In the genomic region with DNA sequence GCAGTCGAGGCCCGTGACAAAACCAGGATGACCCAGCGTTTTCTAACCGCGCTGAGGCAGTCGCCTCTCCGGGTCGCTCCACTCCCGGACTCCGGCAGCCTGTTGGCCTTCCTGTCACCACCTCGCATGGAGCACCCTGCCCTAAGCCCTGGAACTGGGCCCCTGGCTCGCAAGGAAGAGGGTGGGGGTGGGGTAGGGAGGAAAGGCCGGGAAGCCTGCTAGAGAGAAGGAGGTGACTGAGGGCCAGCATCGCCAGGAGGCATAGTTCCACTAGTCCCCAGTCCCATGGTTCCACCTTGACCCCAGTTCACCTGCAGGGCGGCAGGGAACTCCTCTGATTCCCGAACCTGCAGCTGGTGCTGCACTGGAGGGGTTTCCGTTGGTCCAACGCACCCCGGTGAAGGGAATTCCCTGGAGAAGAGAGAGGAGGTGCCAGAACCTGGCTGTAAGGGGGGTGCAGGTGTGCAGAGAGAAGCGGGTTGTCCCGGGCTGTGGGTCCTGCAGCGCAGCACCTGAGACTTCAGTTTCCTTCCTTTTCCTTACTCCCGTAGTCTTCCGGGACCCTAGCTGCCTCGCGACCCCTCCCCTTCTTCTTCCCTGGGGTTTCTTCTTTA, we compare ENCODE assay signal across 20 cellular contexts. TPM values are rescaled to one million over a fixed set of nuclear protein-coding genes. Genes with fewer than 3 reads are reported as not detected.
DNase-seq lines count a peak whose midpoint lies in the region; ATAC-seq and TF ChIP-seq lines count a peak whose summit lies in the region.
"Had no signal": no experiment of that assay in that cellular context is flagged by ENCODE, and none has a peak within 500 bp of the region (broad histone marks: within the 10 kb centered on the region; RNA-seq: fewer than 3 reads in every experiment).

No MANE protein-coding gene starts in this region.

- no peak for TF ChIP-seq CTCF in GM13977 (IDR thresholded peaks at IDR 0.05; ENCODE audit: extremely low read depth, insufficient read depth, missing control alignments)
- TF ChIP-seq CTCF in WTC11 (IDR thresholded peaks at IDR 0.05) = no peak
- TF ChIP-seq CTCF in omental fat pad (IDR thresholded peaks at IDR 0.05) = no peak
- TF ChIP-seq CTCF in CD4-positive, alpha-beta T cell (IDR thresholded peaks at IDR 0.05) = no peak

- peaks cover 38% of the 10 kb centered on the region for H3K4me1 Mint-ChIP-seq in WTC11
- peaks cover 21% of the 10 kb centered on the region for H3K4me1 Mint-ChIP-seq in CD4-positive, alpha-beta T cell (ENCODE audit: low read depth)

- DNase-seq in GM13977 (ENCODE audit: low spot score) = peak; percentile 13
- peak; percentile 23 for DNase-seq in WTC11 (ENCODE audit: low spot score)
- DNase-seq in omental fat pad (ENCODE audit: low spot score) = peak; percentile 2
- DNase-seq in iPS-NIHi7 (ENCODE audit: extremely low spot score) = no peak
- DNase-seq in NCI-H774 (lab: John Stamatoyannopoulos, UW) = no peak
- DNase-seq in CD4-positive, alpha-beta T cell = no peak
- DNase-seq: BE2C; CD4-positive, CD25-positive, alpha-beta regulatory T cell; EL; NCI-H1417; NCI-H187 treated with DMSO at 0.1 percent for 48 hours; NCI-H226; NCI-H524; PC-9; SIG-M5 had no signal

- H3K9ac ChIP-seq in iPS-15b (ENCODE audit: low read depth, low read length) = no peak overlapping the region

- H3K4me3 Mint-ChIP-seq in WTC11 = peak overlapping the region; percentile 52
- H3K4me3 Mint-ChIP-seq in CD4-positive, alpha-beta T cell = no peak overlapping the region
- H3K4me3 Mint-ChIP-seq: CD4-positive, CD25-positive, alpha-beta regulatory T cell had no signal

- peaks cover 93% of the 10 kb centered on the region for H3K27me3 ChIP-seq in iPS-15b (ENCODE audit: control insufficient read depth, insufficient read depth, low read length)
- H3K27me3 ChIP-seq in CD4-positive, alpha-beta T cell (ENCODE audit: control insufficient read depth, insufficient read depth, low read length) = peaks cover 96% of the 10 kb centered on the region

- peaks cover 92% of the 10 kb centered on the region for H3K27me3 Mint-ChIP-seq in WTC11 (ENCODE audit: low read depth)
- peaks cover 95% of the 10 kb centered on the region for H3K27me3 Mint-ChIP-seq in CD4-positive, alpha-beta T cell

- H3K36me3 ChIP-seq in iPS-15b (ENCODE audit: control insufficient read depth, insufficient read depth, low read length) = no peaks in the 10 kb centered on the region
- H3K36me3 ChIP-seq: BE2C had no signal

- CTCF ChIA-PET in WTC11 (lab: Charles Lee) = interaction anchor here (0.6 to 2.2 kb wide), 11 partner anchors 11 to 827 kb away, joined by 3 to 8 read pairs (median 3); no protein-coding TSS in a partner anchor
- CTCF ChIA-PET in CD4-positive, alpha-beta T cell (lab: Charles Lee) = no interaction called here

- H3K27ac ChIP-seq in CD4-positive, alpha-beta T cell (ENCODE audit: low read depth, low read length) = no peak overlapping the region
- H3K27ac ChIP-seq: PC-9, RWPE1 had no signal

- H3K4me1 ChIP-seq in iPS-15b (ENCODE audit: control insufficient read depth, insufficient read depth, low read length) = peaks cover 11% of the 10 kb centered on the region
- H3K4me1 ChIP-seq: BE2C had no signal

- no peaks in the 10 kb centered on the region for H3K9me3 ChIP-seq in iPS-15b (ENCODE audit: control insufficient read depth, insufficient read depth, low read length)
- H3K9me3 ChIP-seq in CD4-positive, alpha-beta T cell (ENCODE audit: control insufficient read depth, low read length) = no peaks in the 10 kb centered on the region
- H3K9me3 ChIP-seq: BE2C had no signal

- no peaks in the 10 kb centered on the region for H3K36me3 Mint-ChIP-seq in WTC11
- no peaks in the 10 kb centered on the region for H3K36me3 Mint-ChIP-seq in CD4-positive, alpha-beta T cell (ENCODE audit: low read depth)
- H3K36me3 Mint-ChIP-seq: CD4-positive, CD25-positive, alpha-beta regulatory T cell had no signal

- ATAC-seq in WTC11 (peak; percentile 3; the same call in 1 of the 2 replicates), omental fat pad (ENCODE audit: low FRiP score) (no peak), GM18907 (IDR thresholded peaks at IDR 0.05; ENCODE audit: unreplicated experiment) (no peak)
- ATAC-seq in CD4-positive, alpha-beta T cell (ENCODE audit: poor library complexity) = no peak
- ATAC-seq: HepG2, SK-N-SH treated with all-trans-retinoic acid at 6 μM for 48 hours had no signal

- in situ Hi-C loops in GM13977 (cut with MboI; ENCODE audit: low pct_unique_long_range_greater_than_20kb, low sequenced_read_pairs, unreplicated experiment) = loop anchor here (10.0 to 25.0 kb wide), 2 partner anchors 634 to 822 kb away; no protein-coding TSS in a partner anchor

- POLR2A ChIA-PET in WTC11 (lab: Charles Lee) = interaction anchor here (1.2 to 1.5 kb wide), 2 partner anchors 11 kb away, joined by 4 to 7 read pairs; no protein-coding TSS in a partner anchor
- POLR2A ChIA-PET in CD4-positive, alpha-beta T cell (lab: Charles Lee) = no interaction called here

- H3K9me3 Mint-ChIP-seq in WTC11 = no peaks in the 10 kb centered on the region
- H3K9me3 Mint-ChIP-seq in CD4-positive, alpha-beta T cell = no peaks in the 10 kb centered on the region

- no peak overlapping the region for H3K27ac Mint-ChIP-seq in WTC11
- H3K27ac Mint-ChIP-seq in CD4-positive, alpha-beta T cell = no peak overlapping the region

- H3K4me3 ChIP-seq in iPS-15b (ENCODE audit: low read depth, low read length) = peak overlapping the region; percentile 54
- H3K4me3 ChIP-seq: PC-9 had no signal

- intact Hi-C loops in CD4-positive, alpha-beta T cell (cut with DNase I, micrococcal nuclease) = loop anchor here (5.0 to 10.0 kb wide), 2 partner anchors 554 to 657 kb away; no protein-coding TSS in a partner anchor

TF ChIP-seq in WTC11, 78 proteins besides CTCF, POLR2A, EP300 and RAD21:
- no peak for TF ChIP-seq AR (CRISPR knock-in tag; IDR thresholded peaks at IDR 0.05)
- TF ChIP-seq, protein P1, sequence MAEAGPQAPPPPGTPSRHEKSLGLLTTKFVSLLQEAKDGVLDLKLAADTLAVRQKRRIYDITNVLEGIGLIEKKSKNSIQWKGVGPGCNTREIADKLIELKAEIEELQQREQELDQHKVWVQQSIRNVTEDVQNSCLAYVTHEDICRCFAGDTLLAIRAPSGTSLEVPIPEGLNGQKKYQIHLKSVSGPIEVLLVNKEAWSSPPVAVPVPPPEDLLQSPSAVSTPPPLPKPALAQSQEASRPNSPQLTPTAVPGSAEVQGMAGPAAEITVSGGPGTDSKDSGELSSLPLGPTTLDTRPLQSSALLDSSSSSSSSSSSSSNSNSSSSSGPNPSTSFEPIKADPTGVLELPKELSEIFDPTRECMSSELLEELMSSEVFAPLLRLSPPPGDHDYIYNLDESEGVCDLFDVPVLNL (CRISPR knock-in tag; IDR thresholded peaks at IDR 0.05; ENCODE audit: borderline replicate concordance, low read depth) = no peak
- no peak for TF ChIP-seq ZNF532 (CRISPR knock-in tag; IDR thresholded peaks at IDR 0.05; ENCODE audit: borderline replicate concordance)
- TF ChIP-seq ZNF263 (CRISPR knock-in tag; IDR thresholded peaks at IDR 0.05; ENCODE audit: low read depth) = no peak
TF ChIP-seq in WTC11: peak in this region for 0.

RNA-seq across cellular contexts. Expression of gene EN1, which starts 11.8 kb away (rescaled TPM):
- not detected in 3 replicates for total RNA-seq in WTC11 (2021)
- 1 to 10 TPM in 1 of 4 donors, under 1 TPM in 3; 0.28 to 1.9 (median 0.61) TPM for total RNA-seq in omental fat pad
- total RNA-seq in CD4-positive, alpha-beta T cell = not detected
- total RNA-seq: CD4-positive, CD25-positive, alpha-beta regulatory T cell; HepG2; PC-9 had no signal

Comparison
In these comparisons a context has a peak if more than half of its experiments do, and no peak if none do; other contexts are left out.
1. DNase-seq: peak in GM13977 (single experiment), WTC11 (single experiment) and omental fat pad (single experiment); none in iPS-NIHi7 (single experiment), NCI-H774 (single experiment) and CD4-positive, alpha-beta T cell (0 of 10).